18 cellular contexts compared by ENCODE assay signal in genomic region chr3:153835540-153835939, GRCh38.
DNase-seq lines count a peak whose midpoint lies in the region; ATAC-seq and TF ChIP-seq lines count a peak whose summit lies in the region.
"Had no signal": no experiment of that assay in that cellular context is flagged by ENCODE, and none has a peak within 500 bp of the region (broad histone marks: within the 10 kb centered on the region; RNA-seq: fewer than 3 reads in every experiment).

No MANE protein-coding gene starts in this region.

- TF ChIP-seq CTCF in endodermal cell (conservative IDR thresholded peaks at IDR 0.05) (peak; percentile 64), left lung (IDR thresholded peaks at IDR 0.05) (no peak)

- H3K27ac Mint-ChIP-seq in endodermal cell, result no peak overlapping the region

- no peaks in the 10 kb centered on the region for H3K36me3 Mint-ChIP-seq in endodermal cell (ENCODE audit: low read depth)

- H3K4me1 ChIP-seq in endodermal cell (ENCODE audit: control insufficient read depth, insufficient read depth, low read length) (no peaks in the 10 kb centered on the region), left lung (no peaks in the 10 kb centered on the region)
- H3K4me1 ChIP-seq: uterus had no signal

- no peak overlapping the region for H3K4me3 Mint-ChIP-seq in endodermal cell

- no peak overlapping the region for H3K9ac ChIP-seq in endodermal cell (ENCODE audit: extremely low read depth, low read length, poor library complexity, severe bottlenecking)

- H3K27me3 Mint-ChIP-seq in endodermal cell (ENCODE audit: insufficient read depth), result no peaks in the 10 kb centered on the region

- H3K4me3 ChIP-seq in endodermal cell (ENCODE audit: low read length) (no peak overlapping the region), left lung (no peak overlapping the region)
- H3K4me3 ChIP-seq: uterus had no signal

- H3K9me3 Mint-ChIP-seq in endodermal cell, result no peaks in the 10 kb centered on the region

- no peaks in the 10 kb centered on the region for H3K36me3 ChIP-seq in endodermal cell (ENCODE audit: control insufficient read depth, insufficient read depth, low read length)
- no peaks in the 10 kb centered on the region for H3K36me3 ChIP-seq in left lung
- H3K36me3 ChIP-seq: uterus had no signal

- H3K4me1 Mint-ChIP-seq in endodermal cell, result no peaks in the 10 kb centered on the region

- DNase-seq in ELF-1 (ENCODE audit: low read depth, low spot score) (peak; percentile 2), endodermal cell (peak; percentile 65), posterior cingulate gyrus (no peak), left lung (no peak), foreskin melanocyte (no peak)
- DNase-seq in stimulated activated CD4-positive, alpha-beta T cell treated with anti-CD3 and anti-CD28 coated beads, Interleukin-4, amount 100 ng/mL, for 4 hours, result no peak
- DNase-seq: activated CD8-positive, alpha-beta memory T cell treated with anti-CD3 and anti-CD28 coated beads for 24 hours; activated naive CD4-positive, alpha-beta T cell treated with anti-CD3 and anti-CD28 coated beads, Interleukin-2, amount 50 U/mL, for 16 hours; caudate nucleus; DMS79; hippocampal formation; mesenchymal stem cell; NCI-H226; stimulated activated CD4-positive, alpha-beta T cell treated with anti-CD3 and anti-CD28 coated beads, Interleukin-15, amount 100 ng/mL, for 24 hours; uterus had no signal

- peak; percentile 51 for ATAC-seq in GM21367 (IDR thresholded peaks at IDR 0.05; ENCODE audit: unreplicated experiment)
- ATAC-seq in HG03175 (IDR thresholded peaks at IDR 0.05; ENCODE audit: unreplicated experiment), result peak; percentile 70
- ATAC-seq in left lung, result no peak

- intact Hi-C loops in posterior cingulate gyrus (cut with DNase I), result no loop called here
- intact Hi-C loops in left lung (cut with DNase I), result no loop called here

- H3K27me3 ChIP-seq in endodermal cell (ENCODE audit: control insufficient read depth, insufficient read depth, low read length, poor library complexity, severe bottlenecking), result no peaks in the 10 kb centered on the region
- H3K27me3 ChIP-seq in left lung, result no peaks in the 10 kb centered on the region
- H3K27me3 ChIP-seq: uterus had no signal

- 86 to 89% methylated on average over 2 to 3 of the region's 3 CpGs for WGBS in endodermal cell (ENCODE audit: insufficient coverage in 1 of 2, insufficient read length in 1 of 2), 2 experiments

- H3K9me3 ChIP-seq in endodermal cell (ENCODE audit: control insufficient read depth, low read length), result no peaks in the 10 kb centered on the region
- no peaks in the 10 kb centered on the region for H3K9me3 ChIP-seq in left lung
- H3K9me3 ChIP-seq: uterus had no signal

- no peak overlapping the region for H3K27ac ChIP-seq in endodermal cell (ENCODE audit: low read depth, low read length)
- H3K27ac ChIP-seq in left lung, result no peak overlapping the region
- H3K27ac ChIP-seq: RWPE1, uterus had no signal

Comparison
In these comparisons a context has a peak if more than half of its experiments do, and no peak if none do; other contexts are left out.
1. DNase-seq: peak in ELF-1 (single experiment) and endodermal cell (single experiment); none in posterior cingulate gyrus (0 of 10), stimulated activated CD4-positive, alpha-beta T cell treated with anti-CD3 and anti-CD28 coated beads, Interleukin-4, amount 100 ng/mL, for 4 hours (0 of 2), left lung (0 of 2) and foreskin melanocyte (single experiment).